In the genomic region with DNA sequence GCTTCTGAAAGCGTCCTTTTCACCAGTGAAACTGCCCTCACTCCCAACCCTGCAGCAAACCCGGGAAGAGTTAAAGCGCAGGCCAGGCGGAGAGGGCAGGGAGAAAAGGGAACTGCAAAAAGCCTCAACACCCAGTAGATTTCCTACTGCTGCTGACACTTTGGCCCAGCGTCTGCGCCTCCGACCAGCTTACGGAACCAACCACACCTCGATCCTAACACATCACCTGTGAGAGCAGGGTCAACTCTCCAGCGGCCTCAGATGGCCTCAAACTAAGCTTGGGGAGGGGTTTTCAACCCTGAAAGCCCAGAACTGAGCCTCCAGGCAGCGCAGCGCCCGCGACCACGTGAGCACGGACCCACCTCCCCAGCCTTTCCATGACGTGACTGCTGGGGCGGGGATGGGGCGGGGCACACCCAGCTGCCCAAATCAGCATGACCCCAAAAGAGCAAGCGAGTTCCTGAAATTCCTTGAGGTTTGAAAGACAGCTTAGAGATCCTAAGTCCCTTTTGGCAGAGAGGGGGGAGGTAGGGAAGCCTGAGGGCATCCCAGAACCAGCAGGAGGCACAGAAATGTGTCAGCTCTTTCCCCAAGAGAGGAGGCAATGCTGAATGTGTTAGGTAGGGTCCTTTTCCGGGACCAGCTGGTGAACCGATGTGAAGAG, we compare ENCODE assay signal across 1 cellular context.
TF ChIP-seq lines count a peak whose summit lies in the region.

No MANE protein-coding gene starts in this region.

TF ChIP-seq in SK-N-SH treated with all-trans-retinoic acid at 6 μM for 48 hours, 23 proteins besides CTCF, POLR2A, EP300 and RAD21 (continued from another document):
- TF ChIP-seq, protein P1, sequence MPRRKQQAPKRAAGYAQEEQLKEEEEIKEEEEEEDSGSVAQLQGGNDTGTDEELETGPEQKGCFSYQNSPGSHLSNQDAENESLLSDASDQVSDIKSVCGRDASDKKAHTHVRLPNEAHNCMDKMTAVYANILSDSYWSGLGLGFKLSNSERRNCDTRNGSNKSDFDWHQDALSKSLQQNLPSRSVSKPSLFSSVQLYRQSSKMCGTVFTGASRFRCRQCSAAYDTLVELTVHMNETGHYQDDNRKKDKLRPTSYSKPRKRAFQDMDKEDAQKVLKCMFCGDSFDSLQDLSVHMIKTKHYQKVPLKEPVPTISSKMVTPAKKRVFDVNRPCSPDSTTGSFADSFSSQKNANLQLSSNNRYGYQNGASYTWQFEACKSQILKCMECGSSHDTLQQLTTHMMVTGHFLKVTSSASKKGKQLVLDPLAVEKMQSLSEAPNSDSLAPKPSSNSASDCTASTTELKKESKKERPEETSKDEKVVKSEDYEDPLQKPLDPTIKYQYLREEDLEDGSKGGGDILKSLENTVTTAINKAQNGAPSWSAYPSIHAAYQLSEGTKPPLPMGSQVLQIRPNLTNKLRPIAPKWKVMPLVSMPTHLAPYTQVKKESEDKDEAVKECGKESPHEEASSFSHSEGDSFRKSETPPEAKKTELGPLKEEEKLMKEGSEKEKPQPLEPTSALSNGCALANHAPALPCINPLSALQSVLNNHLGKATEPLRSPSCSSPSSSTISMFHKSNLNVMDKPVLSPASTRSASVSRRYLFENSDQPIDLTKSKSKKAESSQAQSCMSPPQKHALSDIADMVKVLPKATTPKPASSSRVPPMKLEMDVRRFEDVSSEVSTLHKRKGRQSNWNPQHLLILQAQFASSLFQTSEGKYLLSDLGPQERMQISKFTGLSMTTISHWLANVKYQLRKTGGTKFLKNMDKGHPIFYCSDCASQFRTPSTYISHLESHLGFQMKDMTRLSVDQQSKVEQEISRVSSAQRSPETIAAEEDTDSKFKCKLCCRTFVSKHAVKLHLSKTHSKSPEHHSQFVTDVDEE (CRISPR knock-in tag; IDR thresholded peaks at IDR 0.05): no peak
- no peak for TF ChIP-seq CSDC2 (CRISPR knock-in tag; IDR thresholded peaks at IDR 0.05)
